27 cellular contexts compared by ENCODE assay signal in genomic region chr6:109834131-109834530, GRCh38.
A peak's percentile ranks its signal among the peaks of the same experiment; 100 is the strongest.
DNase-seq lines count a peak whose midpoint lies in the region; FAIRE-seq lines count a peak whose summit lies in the region.
"Had no signal": no experiment of that assay in that cellular context is flagged by ENCODE, and none has a peak within 500 bp of the region (broad histone marks: within the 10 kb centered on the region; RNA-seq: fewer than 3 reads in every experiment).

No MANE protein-coding gene starts in this region.

- H3K27me3 ChIP-seq in adipocyte (replicated peaks; ENCODE audit: control insufficient read depth, insufficient read depth, low read length) (no peaks in the 10 kb centered on the region), small intestine (ENCODE audit: control insufficient read depth in 2 of 2, insufficient read depth in 2 of 2, low read length in 2 of 2) (no peaks in the 10 kb centered on the region)
- H3K27me3 ChIP-seq: breast epithelium, gastrocnemius medialis, MG63, spleen had no signal

- H3K27me3 Mint-ChIP-seq in immature natural killer cell (ENCODE audit: low read depth in 3 of 3), result peaks cover 2 to 4% (median 2%) of the 10 kb centered on the region in 3 donors
- H3K27me3 Mint-ChIP-seq: activated CD4-positive, alpha-beta T cell treated with anti-CD3 and anti-CD28 coated beads, Interleukin-2, amount 10 ng/mL, durations not matched to agents 7 days and 5 days; naive thymus-derived CD4-positive, alpha-beta T cell had no signal

- 52 to 80% (median 59%) methylated on average over 3 of the region's 3 CpGs for WGBS in small intestine, 3 donors

- H3K36me3 Mint-ChIP-seq in immature natural killer cell, result peaks cover 12 to 34% (median 24%) of the 10 kb centered on the region in 3 donors
- H3K36me3 Mint-ChIP-seq: stimulated activated effector memory CD8-positive, alpha-beta T cell treated with anti-CD3 and anti-CD28 coated beads, Interleukin-12 subunit alpha, Interleukin-12 subunit beta, amount 100 ng/mL, for 72 hours had no signal

- H3K27ac ChIP-seq in small intestine (ENCODE audit: low read depth in 1 of 2, low read length in 1 of 2), result no peak overlapping the region
- H3K27ac ChIP-seq: A549, breast epithelium, gastrocnemius medialis, spleen had no signal

- H3K36me3 ChIP-seq in adipocyte (ENCODE audit: control insufficient read depth, insufficient read depth, low read length, severe bottlenecking), result no peaks in the 10 kb centered on the region
- no peaks in the 10 kb centered on the region for H3K36me3 ChIP-seq in small intestine (ENCODE audit: control insufficient read depth in 2 of 2, insufficient read depth in 2 of 2, low read length in 2 of 2)
- H3K36me3 ChIP-seq: breast epithelium, gastrocnemius medialis, MG63 had no signal

- H3K4me3 Mint-ChIP-seq in immature natural killer cell, result no peak overlapping the region
- H3K4me3 Mint-ChIP-seq: activated CD4-positive, alpha-beta T cell treated with anti-CD3 and anti-CD28 coated beads, Interleukin-2, amount 10 ng/mL, durations not matched to agents 7 days and 5 days; activated T-cell treated with anti-CD3 and anti-CD28 coated beads, Interleukin-2, amount 50 U/mL, for 72 hours; HFFc6; naive thymus-derived CD4-positive, alpha-beta T cell; stimulated activated effector memory CD8-positive, alpha-beta T cell treated with anti-CD3 and anti-CD28 coated beads, Interleukin-12 subunit alpha, Interleukin-12 subunit beta, amount 100 ng/mL, for 72 hours had no signal

- no peaks in the 10 kb centered on the region for H3K9me3 ChIP-seq in adipocyte (ENCODE audit: control insufficient read depth, low read length)
- no peaks in the 10 kb centered on the region for H3K9me3 ChIP-seq in small intestine (ENCODE audit: control insufficient read depth, low read depth)
- H3K9me3 ChIP-seq: A549, gastrocnemius medialis, MG63 had no signal

- H3K4me1 Mint-ChIP-seq in immature natural killer cell, result no peaks in the 10 kb centered on the region
- H3K4me1 Mint-ChIP-seq: activated CD4-positive, alpha-beta T cell treated with anti-CD3 and anti-CD28 coated beads, Interleukin-2, amount 10 ng/mL, durations not matched to agents 7 days and 5 days; naive thymus-derived CD4-positive, alpha-beta T cell; stimulated activated effector memory CD8-positive, alpha-beta T cell treated with anti-CD3 and anti-CD28 coated beads, Interleukin-12 subunit alpha, Interleukin-12 subunit beta, amount 100 ng/mL, for 72 hours had no signal

- H3K9ac ChIP-seq in adipocyte (ENCODE audit: low read length), result no peak overlapping the region

- peak; percentile 18 for DNase-seq in NCI-H2196 (lab: John Stamatoyannopoulos, UW; ENCODE audit: unreplicated experiment)
- DNase-seq in NCI-H2196 treated with DMSO at 0.1 percent for 48 hours (lab: John Stamatoyannopoulos, UW; ENCODE audit: unreplicated experiment), result no peak
- DNase-seq in NCI-H1092 treated with DMSO at 0.1 percent for 48 hours (lab: John Stamatoyannopoulos, UW), result peak; percentile 88
- DNase-seq in adipocyte (ENCODE audit: low read depth), result peak; percentile 7
- peak; percentile 11 for DNase-seq in middle frontal gyrus (ENCODE audit: extremely low spot score, low spot score)
- DNase-seq in small intestine, result no peak
- DNase-seq in immature natural killer cell, result no peak
- DNase-seq in SHP77 (lab: John Stamatoyannopoulos, UW), result no peak
- DNase-seq: activated CD4-positive, alpha-beta T cell treated with anti-CD3 and anti-CD28 coated beads, Interleukin-2, amount 10 ng/mL, durations not matched to agents 7 days and 5 days; activated naive CD4-positive, alpha-beta T cell treated with Interleukin-2 at 50 U/mL for 16 hours; activated T-cell treated with anti-CD3 and anti-CD28 coated beads, Interleukin-2, amount 50 U/mL, for 72 hours; COR-L47; effector CD8-positive, alpha-beta T cell; erythroblast; gastrocnemius medialis; HFFc6; hippocampal formation; islet precursor cell; left ventricle myocardium superior; MG63; naive thymus-derived CD4-positive, alpha-beta T cell; spleen; stimulated activated CD4-positive, alpha-beta T cell treated with anti-CD3 and anti-CD28 coated beads, Interleukin-2, amount 100 ng/mL, for 48 hours had no signal

- no peak for FAIRE-seq in small intestine (lab: Jason Lieb, UNC)
- FAIRE-seq: A549, colon had no signal

- no peak overlapping the region for H3K4me3 ChIP-seq in adipocyte (ENCODE audit: low read length)
- no peak overlapping the region for H3K4me3 ChIP-seq in small intestine (ENCODE audit: low read depth in 1 of 2, low read length in 2 of 2)
- H3K4me3 ChIP-seq: A549, breast epithelium, gastrocnemius medialis, MG63, spleen had no signal

- H3K4me1 ChIP-seq in adipocyte (ENCODE audit: control insufficient read depth, insufficient read depth, low read length) (no peaks in the 10 kb centered on the region), small intestine (ENCODE audit: control insufficient read depth in 2 of 2, insufficient read depth in 1 of 2, low read depth in 1 of 2, low read length in 1 of 2) (no peaks in the 10 kb centered on the region)
- H3K4me1 ChIP-seq: A549, breast epithelium, gastrocnemius medialis, spleen had no signal

- peaks cover 0 to 2% (median 0%) of the 10 kb centered on the region in 6 donors for H3K9me3 Mint-ChIP-seq in immature natural killer cell

- peak overlapping the region in 1 of 6 donors; percentile 45 for H3K27ac Mint-ChIP-seq in immature natural killer cell
- H3K27ac Mint-ChIP-seq: activated CD4-positive, alpha-beta T cell treated with anti-CD3 and anti-CD28 coated beads, Interleukin-2, amount 10 ng/mL, durations not matched to agents 7 days and 5 days; activated T-cell treated with anti-CD3 and anti-CD28 coated beads, Interleukin-2, amount 50 U/mL, for 72 hours; HFFc6; naive thymus-derived CD4-positive, alpha-beta T cell; stimulated activated effector memory CD8-positive, alpha-beta T cell treated with anti-CD3 and anti-CD28 coated beads, Interleukin-12 subunit alpha, Interleukin-12 subunit beta, amount 100 ng/mL, for 72 hours had no signal

Comparison
In these comparisons a context has a peak if more than half of its experiments do, and no peak if none do; other contexts are left out.
1. DNase-seq: peak in NCI-H2196 (single experiment), NCI-H1092 treated with DMSO at 0.1 percent for 48 hours (single experiment), adipocyte (single experiment) and middle frontal gyrus (single experiment); none in NCI-H2196 treated with DMSO at 0.1 percent for 48 hours (single experiment), small intestine (single experiment), immature natural killer cell (0 of 3) and SHP77 (0 of 2).